In the genomic region with DNA sequence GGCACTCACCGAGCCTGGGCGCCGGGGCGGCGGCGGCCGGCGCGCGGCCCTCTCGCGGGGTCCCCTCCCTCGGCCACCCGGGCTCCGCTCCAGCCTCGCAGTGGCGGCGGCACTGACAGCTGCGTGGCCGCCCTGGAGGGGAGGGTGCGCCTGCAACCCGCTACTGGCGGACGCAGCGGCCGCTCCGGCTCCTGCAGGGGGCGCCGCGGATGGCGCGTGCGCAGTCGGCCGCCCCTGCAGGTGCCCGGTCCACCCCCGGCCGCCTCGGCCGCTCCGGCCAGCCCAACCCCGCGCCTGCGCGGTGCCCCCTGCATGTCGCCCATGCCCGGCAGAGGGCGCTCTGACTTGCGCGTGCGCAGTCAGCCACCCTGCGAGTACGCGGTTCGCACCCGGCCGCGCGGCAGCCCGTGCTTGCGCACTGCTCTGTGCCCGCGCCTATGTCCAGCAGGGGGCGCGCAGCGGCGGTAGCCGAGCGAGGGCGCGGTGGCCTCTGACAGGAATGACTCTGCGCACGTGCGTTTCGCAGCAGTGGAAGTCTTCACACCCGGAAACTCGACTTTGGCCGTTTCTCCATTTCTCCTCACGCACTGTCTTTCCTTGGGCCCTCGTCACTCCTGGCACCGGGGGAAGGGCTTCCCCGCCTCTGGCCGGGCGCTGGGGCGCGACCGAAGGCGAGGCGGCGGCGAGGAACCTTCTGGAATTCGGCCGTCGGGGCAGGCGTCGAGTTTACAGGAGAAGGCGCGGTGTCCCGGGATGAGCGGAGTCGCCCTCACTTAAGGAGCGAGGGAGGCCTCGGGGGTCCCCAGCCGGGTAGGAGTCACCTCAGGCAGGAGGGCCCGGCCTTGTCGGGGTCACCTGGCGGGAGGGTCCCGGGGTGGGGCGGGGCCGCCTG, we compare ENCODE assay signal across 1 cellular context.
A peak's percentile ranks its signal among the peaks of the same experiment; 100 is the strongest.
TF ChIP-seq lines count a peak whose summit lies in the region.

A gene (minus strand): TSS at position 165 of the 892 bp plus-strand sequence. CDS start 14,262 bp downstream, outside the sequence.

TF ChIP-seq in WTC11, 78 proteins besides CTCF, POLR2A, EP300 and RAD21 (continued from another document and continues in another):
- TF ChIP-seq ZNF219 (CRISPR knock-in tag; IDR thresholded peaks at IDR 0.05; ENCODE audit: borderline replicate concordance) (peak; percentile 91), NR3C1 (CRISPR knock-in tag; conservative IDR thresholded peaks at IDR 0.05; ENCODE audit: low read depth) (peak; percentile 94), NFE2L1 (CRISPR knock-in tag; IDR thresholded peaks at IDR 0.05) (peak; percentile 100), CBFB (CRISPR knock-in tag; IDR thresholded peaks at IDR 0.05; ENCODE audit: low read depth) (peak; percentile 98; the same call in 1 of the 2 replicates), ZBTB21 (CRISPR knock-in tag; IDR thresholded peaks at IDR 0.05; ENCODE audit: borderline replicate concordance) (peak; percentile 98), EMX1 (CRISPR knock-in tag; IDR thresholded peaks at IDR 0.05) (no peak), GTF2I (CRISPR knock-in tag; conservative IDR thresholded peaks at IDR 0.05) (no peak), ZNF317 (CRISPR knock-in tag; IDR thresholded peaks at IDR 0.05; ENCODE audit: borderline replicate concordance, low read depth) (peak; percentile 90), OVOL2 (CRISPR knock-in tag; IDR thresholded peaks at IDR 0.05; ENCODE audit: borderline replicate concordance) (no peak), SMAD3 (CRISPR knock-in tag; IDR thresholded peaks at IDR 0.05; ENCODE audit: borderline replicate concordance) (peak; percentile 99), SOX15 (CRISPR knock-in tag; IDR thresholded peaks at IDR 0.05) (no peak), MYBL2 (CRISPR knock-in tag; IDR thresholded peaks at IDR 0.05) (peak; percentile 99), IRF2 (CRISPR knock-in tag; IDR thresholded peaks at IDR 0.05; ENCODE audit: borderline replicate concordance, low read depth) (peak; percentile 92), ELF4 (CRISPR knock-in tag; IDR thresholded peaks at IDR 0.05; ENCODE audit: low read depth) (peak; percentile 98), ATF1 (CRISPR knock-in tag; IDR thresholded peaks at IDR 0.05) (peak; percentile 99), SP1 (CRISPR knock-in tag; conservative IDR thresholded peaks at IDR 0.05) (peak; percentile 95), ZNF138 (CRISPR knock-in tag; conservative IDR thresholded peaks at IDR 0.05) (peak; percentile 99), JAZF1 (CRISPR knock-in tag; IDR thresholded peaks at IDR 0.05) (no peak), TEAD4 (CRISPR knock-in tag; IDR thresholded peaks at IDR 0.05) (peak; percentile 97)
- TF ChIP-seq, protein P1, sequence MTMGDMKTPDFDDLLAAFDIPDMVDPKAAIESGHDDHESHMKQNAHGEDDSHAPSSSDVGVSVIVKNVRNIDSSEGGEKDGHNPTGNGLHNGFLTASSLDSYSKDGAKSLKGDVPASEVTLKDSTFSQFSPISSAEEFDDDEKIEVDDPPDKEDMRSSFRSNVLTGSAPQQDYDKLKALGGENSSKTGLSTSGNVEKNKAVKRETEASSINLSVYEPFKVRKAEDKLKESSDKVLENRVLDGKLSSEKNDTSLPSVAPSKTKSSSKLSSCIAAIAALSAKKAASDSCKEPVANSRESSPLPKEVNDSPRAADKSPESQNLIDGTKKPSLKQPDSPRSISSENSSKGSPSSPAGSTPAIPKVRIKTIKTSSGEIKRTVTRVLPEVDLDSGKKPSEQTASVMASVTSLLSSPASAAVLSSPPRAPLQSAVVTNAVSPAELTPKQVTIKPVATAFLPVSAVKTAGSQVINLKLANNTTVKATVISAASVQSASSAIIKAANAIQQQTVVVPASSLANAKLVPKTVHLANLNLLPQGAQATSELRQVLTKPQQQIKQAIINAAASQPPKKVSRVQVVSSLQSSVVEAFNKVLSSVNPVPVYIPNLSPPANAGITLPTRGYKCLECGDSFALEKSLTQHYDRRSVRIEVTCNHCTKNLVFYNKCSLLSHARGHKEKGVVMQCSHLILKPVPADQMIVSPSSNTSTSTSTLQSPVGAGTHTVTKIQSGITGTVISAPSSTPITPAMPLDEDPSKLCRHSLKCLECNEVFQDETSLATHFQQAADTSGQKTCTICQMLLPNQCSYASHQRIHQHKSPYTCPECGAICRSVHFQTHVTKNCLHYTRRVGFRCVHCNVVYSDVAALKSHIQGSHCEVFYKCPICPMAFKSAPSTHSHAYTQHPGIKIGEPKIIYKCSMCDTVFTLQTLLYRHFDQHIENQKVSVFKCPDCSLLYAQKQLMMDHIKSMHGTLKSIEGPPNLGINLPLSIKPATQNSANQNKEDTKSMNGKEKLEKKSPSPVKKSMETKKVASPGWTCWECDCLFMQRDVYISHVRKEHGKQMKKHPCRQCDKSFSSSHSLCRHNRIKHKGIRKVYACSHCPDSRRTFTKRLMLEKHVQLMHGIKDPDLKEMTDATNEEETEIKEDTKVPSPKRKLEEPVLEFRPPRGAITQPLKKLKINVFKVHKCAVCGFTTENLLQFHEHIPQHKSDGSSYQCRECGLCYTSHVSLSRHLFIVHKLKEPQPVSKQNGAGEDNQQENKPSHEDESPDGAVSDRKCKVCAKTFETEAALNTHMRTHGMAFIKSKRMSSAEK (CRISPR knock-in tag; IDR thresholded peaks at IDR 0.05; ENCODE audit: borderline replicate concordance) = peak; percentile 61; the same call in 1 of the 2 replicates
- TF ChIP-seq, protein P2, sequence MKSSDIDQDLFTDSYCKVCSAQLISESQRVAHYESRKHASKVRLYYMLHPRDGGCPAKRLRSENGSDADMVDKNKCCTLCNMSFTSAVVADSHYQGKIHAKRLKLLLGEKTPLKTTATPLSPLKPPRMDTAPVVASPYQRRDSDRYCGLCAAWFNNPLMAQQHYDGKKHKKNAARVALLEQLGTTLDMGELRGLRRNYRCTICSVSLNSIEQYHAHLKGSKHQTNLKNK (CRISPR knock-in tag; IDR thresholded peaks at IDR 0.05) = no peak
- TF ChIP-seq, protein P3, sequence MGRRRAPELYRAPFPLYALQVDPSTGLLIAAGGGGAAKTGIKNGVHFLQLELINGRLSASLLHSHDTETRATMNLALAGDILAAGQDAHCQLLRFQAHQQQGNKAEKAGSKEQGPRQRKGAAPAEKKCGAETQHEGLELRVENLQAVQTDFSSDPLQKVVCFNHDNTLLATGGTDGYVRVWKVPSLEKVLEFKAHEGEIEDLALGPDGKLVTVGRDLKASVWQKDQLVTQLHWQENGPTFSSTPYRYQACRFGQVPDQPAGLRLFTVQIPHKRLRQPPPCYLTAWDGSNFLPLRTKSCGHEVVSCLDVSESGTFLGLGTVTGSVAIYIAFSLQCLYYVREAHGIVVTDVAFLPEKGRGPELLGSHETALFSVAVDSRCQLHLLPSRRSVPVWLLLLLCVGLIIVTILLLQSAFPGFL (CRISPR knock-in tag; IDR thresholded peaks at IDR 0.05; ENCODE audit: borderline replicate concordance) = peak; percentile 94; the same call in 1 of the 2 replicates
- TF ChIP-seq, protein P4, sequence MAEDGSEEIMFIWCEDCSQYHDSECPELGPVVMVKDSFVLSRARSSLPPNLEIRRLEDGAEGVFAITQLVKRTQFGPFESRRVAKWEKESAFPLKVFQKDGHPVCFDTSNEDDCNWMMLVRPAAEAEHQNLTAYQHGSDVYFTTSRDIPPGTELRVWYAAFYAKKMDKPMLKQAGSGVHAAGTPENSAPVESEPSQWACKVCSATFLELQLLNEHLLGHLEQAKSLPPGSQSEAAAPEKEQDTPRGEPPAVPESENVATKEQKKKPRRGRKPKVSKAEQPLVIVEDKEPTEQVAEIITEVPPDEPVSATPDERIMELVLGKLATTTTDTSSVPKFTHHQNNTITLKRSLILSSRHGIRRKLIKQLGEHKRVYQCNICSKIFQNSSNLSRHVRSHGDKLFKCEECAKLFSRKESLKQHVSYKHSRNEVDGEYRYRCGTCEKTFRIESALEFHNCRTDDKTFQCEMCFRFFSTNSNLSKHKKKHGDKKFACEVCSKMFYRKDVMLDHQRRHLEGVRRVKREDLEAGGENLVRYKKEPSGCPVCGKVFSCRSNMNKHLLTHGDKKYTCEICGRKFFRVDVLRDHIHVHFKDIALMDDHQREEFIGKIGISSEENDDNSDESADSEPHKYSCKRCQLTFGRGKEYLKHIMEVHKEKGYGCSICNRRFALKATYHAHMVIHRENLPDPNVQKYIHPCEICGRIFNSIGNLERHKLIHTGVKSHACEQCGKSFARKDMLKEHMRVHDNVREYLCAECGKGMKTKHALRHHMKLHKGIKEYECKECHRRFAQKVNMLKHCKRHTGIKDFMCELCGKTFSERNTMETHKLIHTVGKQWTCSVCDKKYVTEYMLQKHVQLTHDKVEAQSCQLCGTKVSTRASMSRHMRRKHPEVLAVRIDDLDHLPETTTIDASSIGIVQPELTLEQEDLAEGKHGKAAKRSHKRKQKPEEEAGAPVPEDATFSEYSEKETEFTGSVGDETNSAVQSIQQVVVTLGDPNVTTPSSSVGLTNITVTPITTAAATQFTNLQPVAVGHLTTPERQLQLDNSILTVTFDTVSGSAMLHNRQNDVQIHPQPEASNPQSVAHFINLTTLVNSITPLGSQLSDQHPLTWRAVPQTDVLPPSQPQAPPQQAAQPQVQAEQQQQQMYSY (CRISPR knock-in tag; IDR thresholded peaks at IDR 0.05) = peak; percentile 72
- TF ChIP-seq, protein P5, sequence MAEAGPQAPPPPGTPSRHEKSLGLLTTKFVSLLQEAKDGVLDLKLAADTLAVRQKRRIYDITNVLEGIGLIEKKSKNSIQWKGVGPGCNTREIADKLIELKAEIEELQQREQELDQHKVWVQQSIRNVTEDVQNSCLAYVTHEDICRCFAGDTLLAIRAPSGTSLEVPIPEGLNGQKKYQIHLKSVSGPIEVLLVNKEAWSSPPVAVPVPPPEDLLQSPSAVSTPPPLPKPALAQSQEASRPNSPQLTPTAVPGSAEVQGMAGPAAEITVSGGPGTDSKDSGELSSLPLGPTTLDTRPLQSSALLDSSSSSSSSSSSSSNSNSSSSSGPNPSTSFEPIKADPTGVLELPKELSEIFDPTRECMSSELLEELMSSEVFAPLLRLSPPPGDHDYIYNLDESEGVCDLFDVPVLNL (CRISPR knock-in tag; IDR thresholded peaks at IDR 0.05; ENCODE audit: borderline replicate concordance, low read depth) = peak; percentile 92; the same call in 1 of the 2 replicates
- TF ChIP-seq, protein P6, sequence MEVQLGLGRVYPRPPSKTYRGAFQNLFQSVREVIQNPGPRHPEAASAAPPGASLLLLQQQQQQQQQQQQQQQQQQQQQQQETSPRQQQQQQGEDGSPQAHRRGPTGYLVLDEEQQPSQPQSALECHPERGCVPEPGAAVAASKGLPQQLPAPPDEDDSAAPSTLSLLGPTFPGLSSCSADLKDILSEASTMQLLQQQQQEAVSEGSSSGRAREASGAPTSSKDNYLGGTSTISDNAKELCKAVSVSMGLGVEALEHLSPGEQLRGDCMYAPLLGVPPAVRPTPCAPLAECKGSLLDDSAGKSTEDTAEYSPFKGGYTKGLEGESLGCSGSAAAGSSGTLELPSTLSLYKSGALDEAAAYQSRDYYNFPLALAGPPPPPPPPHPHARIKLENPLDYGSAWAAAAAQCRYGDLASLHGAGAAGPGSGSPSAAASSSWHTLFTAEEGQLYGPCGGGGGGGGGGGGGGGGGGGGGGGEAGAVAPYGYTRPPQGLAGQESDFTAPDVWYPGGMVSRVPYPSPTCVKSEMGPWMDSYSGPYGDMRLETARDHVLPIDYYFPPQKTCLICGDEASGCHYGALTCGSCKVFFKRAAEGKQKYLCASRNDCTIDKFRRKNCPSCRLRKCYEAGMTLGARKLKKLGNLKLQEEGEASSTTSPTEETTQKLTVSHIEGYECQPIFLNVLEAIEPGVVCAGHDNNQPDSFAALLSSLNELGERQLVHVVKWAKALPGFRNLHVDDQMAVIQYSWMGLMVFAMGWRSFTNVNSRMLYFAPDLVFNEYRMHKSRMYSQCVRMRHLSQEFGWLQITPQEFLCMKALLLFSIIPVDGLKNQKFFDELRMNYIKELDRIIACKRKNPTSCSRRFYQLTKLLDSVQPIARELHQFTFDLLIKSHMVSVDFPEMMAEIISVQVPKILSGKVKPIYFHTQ (CRISPR knock-in tag; IDR thresholded peaks at IDR 0.05) = no peak
- TF ChIP-seq, protein P7, sequence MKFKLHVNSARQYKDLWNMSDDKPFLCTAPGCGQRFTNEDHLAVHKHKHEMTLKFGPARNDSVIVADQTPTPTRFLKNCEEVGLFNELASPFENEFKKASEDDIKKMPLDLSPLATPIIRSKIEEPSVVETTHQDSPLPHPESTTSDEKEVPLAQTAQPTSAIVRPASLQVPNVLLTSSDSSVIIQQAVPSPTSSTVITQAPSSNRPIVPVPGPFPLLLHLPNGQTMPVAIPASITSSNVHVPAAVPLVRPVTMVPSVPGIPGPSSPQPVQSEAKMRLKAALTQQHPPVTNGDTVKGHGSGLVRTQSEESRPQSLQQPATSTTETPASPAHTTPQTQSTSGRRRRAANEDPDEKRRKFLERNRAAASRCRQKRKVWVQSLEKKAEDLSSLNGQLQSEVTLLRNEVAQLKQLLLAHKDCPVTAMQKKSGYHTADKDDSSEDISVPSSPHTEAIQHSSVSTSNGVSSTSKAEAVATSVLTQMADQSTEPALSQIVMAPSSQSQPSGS (CRISPR knock-in tag; IDR thresholded peaks at IDR 0.05; ENCODE audit: borderline replicate concordance, low read depth) = peak; percentile 96
- TF ChIP-seq, protein P8, sequence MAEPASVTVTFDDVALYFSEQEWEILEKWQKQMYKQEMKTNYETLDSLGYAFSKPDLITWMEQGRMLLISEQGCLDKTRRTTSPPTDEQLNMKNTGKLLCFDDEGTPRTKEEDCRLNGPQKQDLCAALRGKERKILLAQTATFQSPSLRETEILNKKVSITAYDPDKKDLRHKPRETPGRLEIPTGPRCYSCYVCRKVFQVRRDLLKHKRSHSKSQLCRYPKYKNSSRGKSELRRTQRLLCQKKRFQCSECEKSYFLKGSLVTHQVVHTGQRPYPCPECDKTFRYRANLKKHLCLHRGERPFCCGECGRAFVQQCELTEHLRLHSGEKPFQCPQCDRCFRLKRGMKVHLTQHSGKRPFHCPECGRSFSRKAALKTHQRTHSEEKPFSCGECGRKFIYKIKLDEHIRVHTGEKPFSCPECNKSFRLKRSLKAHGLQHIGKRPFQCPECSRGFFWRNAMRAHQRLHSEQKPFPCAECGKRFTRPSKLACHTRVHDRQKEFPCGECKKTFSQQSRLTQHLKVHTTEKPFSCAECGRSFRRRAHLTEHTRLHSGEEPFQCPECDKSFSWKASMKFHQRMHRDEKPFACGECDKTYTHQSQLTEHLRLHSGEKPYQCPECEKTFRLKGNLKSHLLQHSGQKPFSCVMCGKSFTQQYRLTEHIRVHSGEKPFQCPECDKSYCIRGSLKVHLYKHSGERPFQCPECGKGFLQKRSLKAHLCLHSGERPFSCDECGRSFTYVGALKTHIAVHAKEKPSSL (CRISPR knock-in tag; conservative IDR thresholded peaks at IDR 0.05) = no peak
- TF ChIP-seq, protein P9, sequence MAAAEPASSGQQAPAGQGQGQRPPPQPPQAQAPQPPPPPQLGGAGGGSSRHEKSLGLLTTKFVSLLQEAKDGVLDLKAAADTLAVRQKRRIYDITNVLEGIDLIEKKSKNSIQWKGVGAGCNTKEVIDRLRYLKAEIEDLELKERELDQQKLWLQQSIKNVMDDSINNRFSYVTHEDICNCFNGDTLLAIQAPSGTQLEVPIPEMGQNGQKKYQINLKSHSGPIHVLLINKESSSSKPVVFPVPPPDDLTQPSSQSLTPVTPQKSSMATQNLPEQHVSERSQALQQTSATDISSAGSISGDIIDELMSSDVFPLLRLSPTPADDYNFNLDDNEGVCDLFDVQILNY (CRISPR knock-in tag; IDR thresholded peaks at IDR 0.05) = peak; percentile 100
